Comparison of ENCODE assay signal across 7 cellular contexts in the genomic region with DNA sequence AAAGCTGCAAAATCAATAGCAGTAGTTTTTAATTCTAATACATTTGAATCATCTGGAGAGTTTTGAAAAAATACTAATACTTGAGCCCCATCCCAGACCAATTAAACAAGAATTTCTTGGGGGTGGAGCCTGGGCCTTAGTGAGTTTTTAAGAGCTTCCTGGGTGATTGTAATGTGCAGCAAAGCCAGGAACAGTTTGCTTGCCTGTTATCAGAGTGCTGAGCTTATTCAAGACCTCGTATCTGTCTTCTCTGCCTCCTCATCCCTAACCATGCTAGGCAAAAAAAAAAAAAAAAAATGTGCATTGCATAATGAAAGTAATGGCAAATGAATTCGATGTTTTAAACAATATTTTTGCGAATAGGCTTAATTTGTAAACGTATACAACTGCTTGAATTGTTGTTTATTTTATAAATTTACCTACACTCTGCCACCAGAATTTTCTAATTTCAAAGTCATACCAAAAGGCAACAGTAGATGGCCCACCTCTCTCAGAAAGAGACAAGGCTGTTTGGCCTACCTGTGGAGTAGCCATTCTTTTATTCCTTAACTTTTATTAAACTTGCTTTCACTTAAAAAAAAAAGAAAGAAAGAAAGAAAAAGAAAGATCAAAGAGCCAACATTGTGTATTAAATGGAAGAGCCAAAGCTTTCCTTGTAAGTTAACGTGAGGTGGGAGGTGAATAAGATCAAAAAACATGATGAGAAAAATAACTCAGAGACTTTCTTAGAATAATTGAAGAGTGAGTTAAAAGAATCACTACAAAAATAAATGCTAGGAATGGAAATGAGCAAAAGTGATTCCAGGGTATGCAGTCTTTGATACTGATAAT. TPM values are rescaled to one million over a fixed set of nuclear protein-coding genes. Genes with fewer than 3 reads are reported as not detected.
A peak's percentile ranks its signal among the peaks of the same experiment; 100 is the strongest.
DNase-seq lines count a peak whose midpoint lies in the region; ATAC-seq and TF ChIP-seq lines count a peak whose summit lies in the region.

No MANE protein-coding gene starts in this region.

- H3K4me3 Mint-ChIP-seq in endodermal cell = no peak overlapping the region

- TF ChIP-seq RAD21 in HCT116 (IDR thresholded peaks at IDR 0.05; ENCODE audit: low read depth) = peak; percentile 86

- H3K4me1 ChIP-seq in DND-41 (ENCODE audit: insufficient read depth, low read length) (peaks cover 38% of the 10 kb centered on the region), HCT116 (ENCODE audit: control insufficient read depth in 1 of 2, insufficient read depth in 2 of 2, low read length in 2 of 2) (peaks cover 0 to 6% of the 10 kb centered on the region in 2 experiments; a peak in 1 of 4 replicates), endodermal cell (ENCODE audit: control insufficient read depth, insufficient read depth, low read length) (no peaks in the 10 kb centered on the region), psoas muscle (no peaks in the 10 kb centered on the region), gastroesophageal sphincter (no peaks in the 10 kb centered on the region)

- H3K36me3 Mint-ChIP-seq in endodermal cell (ENCODE audit: low read depth) = no peaks in the 10 kb centered on the region

- TF ChIP-seq CTCF in DND-41 (IDR thresholded peaks at IDR 0.05; ENCODE audit: borderline replicate concordance, extremely low read depth, low read length, poor library complexity, severe bottlenecking) (peak; percentile 70), HCT116 (IDR thresholded peaks at IDR 0.05 in 2 of 3, conservative IDR thresholded peaks at IDR 0.05 in 1 of 3; ENCODE audit: borderline replicate concordance in 1 of 3, insufficient read depth in 1 of 3, low read depth in 2 of 3, low read length in 2 of 3) (peak; percentile 49 to 82 (median 72); a peak in 5 of 6 replicates), endodermal cell (conservative IDR thresholded peaks at IDR 0.05) (peak; percentile 87), psoas muscle (IDR thresholded peaks at IDR 0.05) (peak; percentile 62), gastroesophageal sphincter (IDR thresholded peaks at IDR 0.05) (peak in 2 of 4 experiments; percentile 8 to 30)

- CTCF ChIA-PET in HCT116 (lab: Charles Lee) = interaction anchor here (0.6 to 1.8 kb wide), 13 partner anchors 13 to 525 kb away, joined by 3 to 21 read pairs (median 3); partner anchors contain the start of gene MYB

- intact Hi-C loops in HCT116 (cut with micrococcal nuclease) = loop anchor here (1.0 kb wide), 3 partner anchors 39 to 282 kb away; no protein-coding TSS in a partner anchor
- intact Hi-C loops in psoas muscle (cut with DNase I) = loop anchor here (2.0 to 10.0 kb wide), 4 partner anchors 112 to 280 kb away; no protein-coding TSS in a partner anchor

- ATAC-seq in DND-41 (ENCODE audit: insufficient read depth, low read depth) (peak; percentile 64; the same call in 2 of the 3 replicates), HCT116 (peak; percentile 72), psoas muscle (peak in 1 of 4 donors; percentile 60), GM21360 (IDR thresholded peaks at IDR 0.05; ENCODE audit: unreplicated experiment) (no peak), gastroesophageal sphincter (no peak)

- H4K20me1 ChIP-seq in DND-41 (ENCODE audit: insufficient read depth, low read length) = no peaks in the 10 kb centered on the region
- H4K20me1 ChIP-seq in HCT116 (ENCODE audit: insufficient read depth) = no peaks in the 10 kb centered on the region

- TF ChIP-seq EP300 in gastroesophageal sphincter (IDR thresholded peaks at IDR 0.05) = no peak

- TF ChIP-seq POLR2A in HCT116 (IDR thresholded peaks at IDR 0.05; ENCODE audit: borderline replicate concordance, extremely low read depth, insufficient read depth, insufficient read length) = no peak
- no peak for TF ChIP-seq POLR2A in gastroesophageal sphincter (IDR thresholded peaks at IDR 0.05)

- H3K36me3 ChIP-seq in DND-41 (ENCODE audit: insufficient read depth, low read length) (no peaks in the 10 kb centered on the region), HCT116 (ENCODE audit: control insufficient read depth in 1 of 2, insufficient read depth in 2 of 2, low read length in 2 of 2) (no peaks in the 10 kb centered on the region), endodermal cell (ENCODE audit: control insufficient read depth, insufficient read depth, low read length) (no peaks in the 10 kb centered on the region), psoas muscle (ENCODE audit: insufficient read depth in 1 of 2, low read depth in 1 of 2) (no peaks in the 10 kb centered on the region), gastroesophageal sphincter (no peaks in the 10 kb centered on the region)

- peaks cover 10% of the 10 kb centered on the region for H3K4me1 Mint-ChIP-seq in endodermal cell

- H2AFZ ChIP-seq in DND-41 (ENCODE audit: low read depth, low read length) (peak overlapping the region; percentile 55), HCT116 (ENCODE audit: low read depth, low read length, poor library complexity, severe bottlenecking) (peak overlapping the region; percentile 62)

- no peak overlapping the region for H3K4me3 ChIP-seq in DND-41 (ENCODE audit: low read depth in 1 of 2, low read length in 2 of 2)
- no peak overlapping the region for H3K4me3 ChIP-seq in HCT116 (replicated peaks in 1 of 2; ENCODE audit: low read depth in 1 of 2, low read length in 2 of 2)
- no peak overlapping the region for H3K4me3 ChIP-seq in endodermal cell (ENCODE audit: low read length)
- no peak overlapping the region for H3K4me3 ChIP-seq in psoas muscle
- no peak overlapping the region for H3K4me3 ChIP-seq in gastroesophageal sphincter

- H3K9me3 Mint-ChIP-seq in endodermal cell = no peaks in the 10 kb centered on the region

- H3K79me2 ChIP-seq in DND-41 (ENCODE audit: insufficient read depth, low read length) (no peaks in the 10 kb centered on the region), HCT116 (ENCODE audit: insufficient read depth, low read length) (no peaks in the 10 kb centered on the region)

- H3K9me3 ChIP-seq in DND-41 (ENCODE audit: insufficient read depth, low read length, severe bottlenecking) (no peaks in the 10 kb centered on the region), HCT116 (ENCODE audit: control insufficient read depth in 1 of 2, insufficient read depth in 1 of 2, low read depth in 1 of 2, low read length in 2 of 2) (no peaks in the 10 kb centered on the region), endodermal cell (ENCODE audit: control insufficient read depth, low read length) (no peaks in the 10 kb centered on the region), psoas muscle (no peaks in the 10 kb centered on the region), gastroesophageal sphincter (no peaks in the 10 kb centered on the region)

- peaks cover 13% of the 10 kb centered on the region for H3K27me3 Mint-ChIP-seq in endodermal cell (ENCODE audit: insufficient read depth)

- RAD21 ChIA-PET in HCT116 (lab: Charles Lee; ENCODE audit: low non-redundant PET in 1 of 2, low total read pairs in 2 of 2, uncharacterized antibody in 2 of 2, unreplicated experiment in 2 of 2) = interaction anchor here in 1 of 2 experiments (0.7 to 1.2 kb wide), 2 partner anchors 39 to 353 kb away, joined by 3 to 5 read pairs; no protein-coding TSS in a partner anchor

- H3K9ac ChIP-seq in DND-41 (ENCODE audit: low read depth, low read length) = 0 out of 2 replicates have a peak overlapping the region, but pooled peaks have one; percentile 2
- H3K9ac ChIP-seq in HCT116 (ENCODE audit: low read length) = no peak overlapping the region
- H3K9ac ChIP-seq in endodermal cell (ENCODE audit: extremely low read depth, low read length, poor library complexity, severe bottlenecking) = no peak overlapping the region

- no peak overlapping the region for H3K27ac Mint-ChIP-seq in endodermal cell

- POLR2A ChIA-PET in HCT116 (lab: Charles Lee) = interaction anchor here (0.8 kb wide), 1 partner anchor 39 kb away, joined by 3 read pairs; no protein-coding TSS in a partner anchor

- no TSS peak for BruUV-seq in HCT116 (replicated peaks; lab: Mats Ljungman, UMichigan)

- whole genome bisulfite sequencing in endodermal cell (ENCODE audit: insufficient coverage in 1 of 2, insufficient read length in 1 of 2), 2 experiments = 37 to 100% methylated on average over 2 to 3 of the region's 5 CpGs
- 41 to 44% (median 42%) methylated on average over 5 of the region's 5 CpGs for WGBS in psoas muscle, 3 donors
- WGBS in gastroesophageal sphincter (ENCODE audit: low coverage in 1 of 2), 2 donors = 35 to 48% methylated on average over 5 of the region's 5 CpGs

- H3K4me2 ChIP-seq in DND-41 (ENCODE audit: insufficient read depth, low read length) (peak overlapping the region; percentile 28; the same call in 1 of the 2 replicates), HCT116 (ENCODE audit: low read length) (no peak overlapping the region)

- no peaks in the 10 kb centered on the region for H3K9me2 ChIP-seq in HCT116 (ENCODE audit: insufficient read depth)

- no peaks in the 10 kb centered on the region for H3K27me3 ChIP-seq in DND-41 (ENCODE audit: insufficient read depth, low read length, poor library complexity)
- H3K27me3 ChIP-seq in HCT116 (ENCODE audit: insufficient read depth, low read length) = no peaks in the 10 kb centered on the region
- H3K27me3 ChIP-seq in endodermal cell (ENCODE audit: control insufficient read depth, insufficient read depth, low read length, poor library complexity, severe bottlenecking) = peaks cover 8% of the 10 kb centered on the region
- H3K27me3 ChIP-seq in psoas muscle (ENCODE audit: insufficient read depth in 3 of 3, low read length in 2 of 3) = no peaks in the 10 kb centered on the region
- H3K27me3 ChIP-seq in gastroesophageal sphincter = no peaks in the 10 kb centered on the region

- H3K27ac ChIP-seq in DND-41 (ENCODE audit: low read length) (peak overlapping the region; percentile 59), HCT116 (ENCODE audit: low read depth, low read length) (no peak overlapping the region), endodermal cell (ENCODE audit: low read depth, low read length) (no peak overlapping the region), psoas muscle (no peak overlapping the region), gastroesophageal sphincter (no peak overlapping the region)

- DNase-seq in DND-41 = peak; percentile 34
- DNase-seq in HCT116 (ENCODE audit: low read depth, low spot score) = peak; percentile 12
- peak; percentile 22 for DNase-seq in RKO (ENCODE audit: low spot score)
- DNase-seq in endodermal cell = no peak
- DNase-seq in psoas muscle = no peak

TF ChIP-seq in HCT116, 20 proteins besides CTCF, POLR2A, EP300 and RAD21:
- no peak for TF ChIP-seq CBX3 (IDR thresholded peaks at IDR 0.05; ENCODE audit: low read depth)
TF ChIP-seq in HCT116: peak in this region for 0.

RNA-seq across cellular contexts. Expression of gene MYB, which starts 36.2 kb away (rescaled TPM):
- total RNA-seq in HCT116 (2021; ENCODE audit: unreplicated experiment) = 3.7 TPM
- 0.79 and 0.81 TPM in 2 replicates for polyA plus RNA-seq in HCT116 (2012)
- 1 to 10 TPM; 5.3 to 5.4 TPM for total RNA-seq in endodermal cell
- polyA plus RNA-seq in endodermal cell (2013, experiment 1 of 2) = 3.3 TPM
- polyA plus RNA-seq in endodermal cell (2013, experiment 2 of 2) = 3.2 TPM
- under 1 TPM in 1 of 4 donors, not detected in 3; 0.28 TPM for total RNA-seq in psoas muscle
- under 1 TPM; 0.04 to 0.07 (median 0.04) TPM for polyA plus RNA-seq in psoas muscle
- 1 to 10 TPM in 1 of 4 donors, under 1 TPM in 2, not detected in 1; 0.13 to 1.2 (median 0.93) TPM for total RNA-seq in gastroesophageal sphincter

Comparison
In these comparisons a context has a peak if more than half of its experiments do, and no peak if none do; other contexts are left out.
1. ATAC-seq: peak in DND-41 (single experiment) and HCT116 (single experiment); none in GM21360 (single experiment) and gastroesophageal sphincter (single experiment).
2. DNase-seq: peak in DND-41 (single experiment), HCT116 (single experiment) and RKO (single experiment); none in endodermal cell (single experiment) and psoas muscle (0 of 2).